8 cellular contexts compared by ENCODE assay signal in genomic region chr18:63422862-63423304, GRCh38. TPM values are rescaled to one million over a fixed set of nuclear protein-coding genes. Genes with fewer than 3 reads are reported as not detected.
DNase-seq lines count a peak whose midpoint lies in the region; ATAC-seq lines count a peak whose summit lies in the region.

No MANE protein-coding gene starts in this region.

- H3K9me3 Mint-ChIP-seq in IgD-negative memory B cell (no peaks in the 10 kb centered on the region), memory B cell (peaks cover 1% of the 10 kb centered on the region)
- H3K9me3 Mint-ChIP-seq in central memory CD8-positive, alpha-beta T cell, result no peaks in the 10 kb centered on the region

- no peaks in the 10 kb centered on the region for H3K4me1 ChIP-seq in urinary bladder (ENCODE audit: insufficient read depth)

- H3K27me3 Mint-ChIP-seq in IgD-negative memory B cell (peaks cover 3% of the 10 kb centered on the region), memory B cell (no peaks in the 10 kb centered on the region)
- peaks cover 17% of the 10 kb centered on the region for H3K27me3 Mint-ChIP-seq in central memory CD8-positive, alpha-beta T cell

- WGBS in urinary bladder, result under 1% methylated on average over 27 of the region's 27 CpGs

- ATAC-seq in GM21529 (IDR thresholded peaks at IDR 0.05; ENCODE audit: unreplicated experiment), result peak; percentile 31
- peak; percentile 35 for ATAC-seq in central memory CD8-positive, alpha-beta T cell (replicated peaks; ENCODE audit: extremely low read depth, poor library complexity, severe bottlenecking)
- peak; percentile 44 for ATAC-seq in memory B cell (ENCODE audit: low read depth)

- no peak for DNase-seq in central memory CD8-positive, alpha-beta T cell (ENCODE audit: low spot score in 2 of 2)
- DNase-seq in memory B cell (ENCODE audit: low spot score in 2 of 2) (no peak), SIG-M5 treated with dmso at 0.1 percent for 504 hours (lab: John Stamatoyannopoulos, UW; ENCODE audit: unreplicated experiment) (no peak)
- DNase-seq in effector CD4-positive, alpha-beta T cell, result no peak

- H3K27ac Mint-ChIP-seq in IgD-negative memory B cell, result peak overlapping the region; percentile 91 to 100 (median 98)
- peak overlapping the region; percentile 98 for H3K27ac Mint-ChIP-seq in central memory CD8-positive, alpha-beta T cell (ENCODE audit: low read depth)
- H3K27ac Mint-ChIP-seq in memory B cell, result peak overlapping the region; percentile 94

- H3K4me3 Mint-ChIP-seq in IgD-negative memory B cell (peak overlapping the region; percentile 90 to 100 (median 98)), memory B cell (peak overlapping the region; percentile 84)
- peak overlapping the region; percentile 94 for H3K4me3 Mint-ChIP-seq in central memory CD8-positive, alpha-beta T cell

- no peaks in the 10 kb centered on the region for H3K36me3 ChIP-seq in urinary bladder (ENCODE audit: insufficient read depth)

- peak overlapping the region; percentile 96 for H3K27ac ChIP-seq in urinary bladder (ENCODE audit: low read depth)

- H3K4me3 ChIP-seq in GM08714 (ENCODE audit: low read length), result peak overlapping the region; percentile 81
- peak overlapping the region; percentile 50 for H3K4me3 ChIP-seq in urinary bladder (ENCODE audit: low read depth, low read length)

- peaks cover 2% of the 10 kb centered on the region for H3K36me3 Mint-ChIP-seq in IgD-negative memory B cell
- H3K36me3 Mint-ChIP-seq in central memory CD8-positive, alpha-beta T cell (ENCODE audit: insufficient read depth), result peaks cover 33% of the 10 kb centered on the region
- H3K36me3 Mint-ChIP-seq in memory B cell, result peaks cover 2% of the 10 kb centered on the region

- H3K4me1 Mint-ChIP-seq in IgD-negative memory B cell (peaks cover 17 to 26% (median 23%) of the 10 kb centered on the region in 3 donors), memory B cell (peaks cover 20% of the 10 kb centered on the region)
- H3K4me1 Mint-ChIP-seq in central memory CD8-positive, alpha-beta T cell, result peaks cover 20% of the 10 kb centered on the region

RNA-seq across cellular contexts. Expression of gene VPS4B, which starts 0.6 kb away (rescaled TPM):
- polyA plus RNA-seq in IgD-negative memory B cell (66.0 TPM), urinary bladder (27.1 TPM)
- total RNA-seq in urinary bladder, result 67.8 TPM

RNA-seq across cellular contexts. Expression of gene SERPINB5, which starts 53.9 kb away (rescaled TPM):
- not detected for polyA plus RNA-seq in IgD-negative memory B cell
- total RNA-seq in urinary bladder, result 27.1 TPM
- 5.6 TPM for polyA plus RNA-seq in urinary bladder

RNA-seq across cellular contexts. Expression of gene KDSR, which starts 55.9 kb away (rescaled TPM):
- polyA plus RNA-seq in IgD-negative memory B cell (40.2 TPM), urinary bladder (47.7 TPM)
- 35.8 TPM for total RNA-seq in urinary bladder
